ENCODE assay signal across 25 cellular contexts in the genomic region with DNA sequence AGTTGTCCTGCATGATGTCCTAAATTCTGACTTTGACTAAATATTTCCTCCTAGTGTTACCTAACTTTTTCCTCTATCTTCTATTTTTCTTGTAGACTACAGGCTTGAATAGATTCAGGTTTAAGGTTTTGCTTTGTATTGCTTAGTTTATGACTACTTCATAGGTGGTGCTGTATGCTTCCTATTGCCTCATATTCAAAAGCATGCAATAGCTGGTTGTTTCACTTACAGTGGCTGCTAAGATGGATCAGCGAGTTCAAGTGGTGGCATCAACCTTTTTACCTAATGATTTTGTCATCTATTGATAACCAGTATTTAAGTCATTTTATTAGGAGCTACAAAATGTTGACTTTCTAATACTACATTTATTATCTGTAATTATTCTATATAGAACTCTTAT.
"Had no signal": no experiment of that assay in that cellular context is flagged by ENCODE, and none has a peak within 500 bp of the region (broad histone marks: within the 10 kb centered on the region; RNA-seq: fewer than 3 reads in every experiment).

No MANE protein-coding gene starts in this region.

- H3K27me3 ChIP-seq: dorsolateral prefrontal cortex, heart left ventricle, ovary, stomach, thyroid gland, upper lobe of right lung had no signal

- FAIRE-seq: islet of Langerhans had no signal

- ATAC-seq: activated CD4-positive, alpha-beta T cell treated with anti-CD3 and anti-CD28 coated beads for 36 hours; activated CD8-positive, alpha-beta memory T cell treated with anti-CD3 and anti-CD28 coated beads, Interleukin-2, amount 10 ng/mL, durations not matched to agents 7 days and 5 days; activated CD8-positive, alpha-beta T cell treated with anti-CD3 and anti-CD28 coated beads, Interleukin-2, amount 10 ng/mL, durations not matched to agents 7 days and 5 days; activated naive CD4-positive, alpha-beta T cell treated with anti-CD3 and anti-CD28 coated beads, Interleukin-2, amount 50 U/mL, for 72 hours; heart left ventricle; left ventricle myocardium superior; stimulated activated naive B cell treated with anti-CD40 and anti-IgM and Interleukin-4, amounts not matched to agents 10 μg/mL and 1 μg/mL and 100 μg/mL, for 72 hours; upper lobe of right lung had no signal

- H3K9me3 ChIP-seq: ovary, prostate gland, thyroid gland, upper lobe of right lung had no signal

- H3K27ac ChIP-seq: coronary artery, dorsolateral prefrontal cortex, heart left ventricle, ovary, prostate gland, stomach, thyroid gland, upper lobe of right lung had no signal

- H3K36me3 ChIP-seq: heart left ventricle, ovary, prostate gland, stomach, thyroid gland, upper lobe of right lung had no signal

- H3K4me3 ChIP-seq: coronary artery, dorsolateral prefrontal cortex, heart left ventricle, ovary, prostate gland, stomach, thyroid gland, upper lobe of right lung had no signal

- H3K4me1 ChIP-seq: heart left ventricle, prostate gland, stomach, thyroid gland, upper lobe of right lung had no signal

- DNase-seq: activated CD4-positive, alpha-beta T cell treated with anti-CD3 and anti-CD28 coated beads for 36 hours; activated CD4-positive, CD25-positive, alpha-beta regulatory T cell; activated CD8-positive, alpha-beta memory T cell treated with anti-CD3 and anti-CD28 coated beads, Interleukin-2, amount 10 ng/mL, durations not matched to agents 7 days and 5 days; activated CD8-positive, alpha-beta T cell treated with anti-CD3 and anti-CD28 coated beads, Interleukin-2, amount 10 ng/mL, durations not matched to agents 7 days and 5 days; activated T-cell treated with anti-CD3 and anti-CD28 coated beads, Interleukin-2, amount 50 U/mL, for 48 hours; anterior cingulate cortex; cerebellar nuclear complex; dorsolateral prefrontal cortex; effector memory CD4-positive, alpha-beta T cell; erythroblast; heart left ventricle; left ventricle myocardium superior; naive B cell; ovary; stimulated activated CD4-positive, alpha-beta T cell treated with anti-CD3 and anti-CD28 coated beads, Interleukin-15, amount 100 ng/mL, for 24 hours; stimulated activated CD4-positive, alpha-beta T cell treated with anti-CD3 and anti-CD28 coated beads, Interleukin-2, amount 100 ng/mL, for 24 hours; stimulated activated naive B cell treated with anti-CD40 and anti-IgM and Interleukin-4, amounts not matched to agents 10 μg/mL and 1 μg/mL and 100 μg/mL, for 72 hours; stomach; T-helper 1 cell; thyroid gland; upper lobe of right lung had no signal
